ENCODE assay signal across 9 cellular contexts in genomic region chr21:26881504-26882228, GRCh38. TPM values are rescaled to one million over a fixed set of nuclear protein-coding genes. Genes with fewer than 3 reads are reported as not detected.
A peak's percentile ranks its signal among the peaks of the same experiment; 100 is the strongest.
DNase-seq lines count a peak whose midpoint lies in the region; FAIRE-seq and TF ChIP-seq lines count a peak whose summit lies in the region.
"Had no signal": no experiment of that assay in that cellular context is flagged by ENCODE, and none has a peak within 500 bp of the region (broad histone marks: within the 10 kb centered on the region; RNA-seq: fewer than 3 reads in every experiment).

No MANE protein-coding gene starts in this region.

- H3K36me3 ChIP-seq in neuronal stem cell (replicated peaks in 1 of 2; ENCODE audit: control insufficient read depth in 2 of 2, insufficient read depth in 2 of 2, low read length in 2 of 2) = no peaks in the 10 kb centered on the region
- H3K36me3 ChIP-seq in effector memory CD4-positive, alpha-beta T cell (ENCODE audit: control insufficient read depth, insufficient read depth, low read length) = no peaks in the 10 kb centered on the region
- no peaks in the 10 kb centered on the region for H3K36me3 ChIP-seq in colonic mucosa

- no peak overlapping the region for H2BK15ac ChIP-seq in neuronal stem cell (ENCODE audit: low read length)

- no peaks in the 10 kb centered on the region for H3K79me1 ChIP-seq in neuronal stem cell (ENCODE audit: low read depth, low read length)

- no peak overlapping the region for H3K18ac ChIP-seq in neuronal stem cell (ENCODE audit: low read length)

- no peak for TF ChIP-seq CTCF in colonic mucosa (IDR thresholded peaks at IDR 0.05)

- DNase-seq in NCI-H2171 treated with DMSO at 0.1 percent for 48 hours (lab: John Stamatoyannopoulos, UW) = peak; percentile 24
- peak; percentile 1 to 6 for DNase-seq in dermis microvascular lymphatic vessel endothelial cell (ENCODE audit: low read depth in 2 of 2)
- DNase-seq in neuronal stem cell (ENCODE audit: low spot score) = peak; percentile 8
- DNase-seq in effector memory CD4-positive, alpha-beta T cell = no peak
- DNase-seq in occipital lobe (lab: John Stamatoyannopoulos, UW) = no peak
- DNase-seq in NCI-H345 (lab: John Stamatoyannopoulos, UW) = no peak
- DNase-seq in colonic mucosa = no peak
- DNase-seq: activated effector memory CD4-positive, alpha-beta T cell treated with Interleukin-2 at 50 U/mL for 16 hours had no signal

- no CpG with 5 or more reads among the region's 4 CpGs for WGBS in neuronal stem cell (ENCODE audit: extremely low coverage in 2 of 2, insufficient read length in 2 of 2, insufficient replicate concordance in 1 of 2), 2 donors

- intact Hi-C loops in colonic mucosa (cut with DNase I) = no loop called here

- H3K9me3 ChIP-seq in neuronal stem cell (replicated peaks in 1 of 2; ENCODE audit: control insufficient read depth in 2 of 2, insufficient read depth in 1 of 2, low read depth in 1 of 2, low read length in 2 of 2) (no peaks in the 10 kb centered on the region), colonic mucosa (no peaks in the 10 kb centered on the region)
- H3K9me3 ChIP-seq in effector memory CD4-positive, alpha-beta T cell (ENCODE audit: control insufficient read depth, low read length) = no peaks in the 10 kb centered on the region

- no peak overlapping the region for H3K4me2 ChIP-seq in neuronal stem cell (ENCODE audit: insufficient read depth, low read length, poor library complexity, severe bottlenecking)

- FAIRE-seq in G401.6 (lab: Jason Lieb, UNC) = peak; percentile 79

- H3K4ac ChIP-seq in neuronal stem cell (ENCODE audit: low read length) = no peak overlapping the region

- H3K14ac ChIP-seq in neuronal stem cell (ENCODE audit: low read length) = no peak overlapping the region

- H3K23ac ChIP-seq in neuronal stem cell (ENCODE audit: low read depth, low read length, poor library complexity) = no peak overlapping the region

- H2AFZ ChIP-seq in neuronal stem cell (ENCODE audit: low read length) = no peak overlapping the region

- H2BK5ac ChIP-seq in neuronal stem cell (ENCODE audit: low read length) = no peak overlapping the region

- no peak overlapping the region for H4K8ac ChIP-seq in neuronal stem cell (ENCODE audit: low read depth, low read length)

- H3K4me1 ChIP-seq in neuronal stem cell (ENCODE audit: control insufficient read depth in 2 of 2, insufficient read depth in 1 of 2, low read depth in 1 of 2, low read length in 2 of 2) (no peaks in the 10 kb centered on the region), colonic mucosa (no peaks in the 10 kb centered on the region)
- H3K4me1 ChIP-seq in effector memory CD4-positive, alpha-beta T cell (ENCODE audit: control insufficient read depth, insufficient read depth, low read length, poor library complexity, severe bottlenecking) = no peaks in the 10 kb centered on the region

- no peak overlapping the region for H4K91ac ChIP-seq in neuronal stem cell (ENCODE audit: low read depth, low read length, poor library complexity)

- no peak overlapping the region for H2BK12ac ChIP-seq in neuronal stem cell (ENCODE audit: low read length)

- H3K27me3 ChIP-seq in neuronal stem cell (ENCODE audit: control insufficient read depth in 3 of 3, insufficient read depth in 3 of 3, low read depth in 1 of 3, low read length in 3 of 3) (no peaks in the 10 kb centered on the region), colonic mucosa (no peaks in the 10 kb centered on the region)
- no peaks in the 10 kb centered on the region for H3K27me3 ChIP-seq in effector memory CD4-positive, alpha-beta T cell (replicated peaks; ENCODE audit: control insufficient read depth, insufficient read depth, low read length, poor library complexity, severe bottlenecking)

- H3K4me3 ChIP-seq in neuronal stem cell (ENCODE audit: low read length in 2 of 2) (no peak overlapping the region), colonic mucosa (no peak overlapping the region)
- no peak overlapping the region for H3K4me3 ChIP-seq in effector memory CD4-positive, alpha-beta T cell (ENCODE audit: insufficient read depth, low read depth, low read length, poor library complexity, severe bottlenecking)

- no peak overlapping the region for H2AK5ac ChIP-seq in neuronal stem cell (ENCODE audit: low read depth, low read length)

- H3K27ac ChIP-seq in neuronal stem cell (replicated peaks; ENCODE audit: low read length) = no peak overlapping the region
- H3K27ac ChIP-seq in effector memory CD4-positive, alpha-beta T cell (ENCODE audit: insufficient read depth, low read length, poor library complexity, severe bottlenecking) = no peak overlapping the region
- H3K27ac ChIP-seq in colonic mucosa = no peak overlapping the region

- no peak overlapping the region for H2BK120ac ChIP-seq in neuronal stem cell (ENCODE audit: low read depth, low read length)

- H3K9ac ChIP-seq in neuronal stem cell (ENCODE audit: low read depth, low read length, poor library complexity) (no peak overlapping the region), colonic mucosa (ENCODE audit: low read depth in 2 of 2, low read length in 2 of 2) (no peak overlapping the region)

RNA-seq across cellular contexts. Expression of gene ADAMTS1, which starts 36.5 kb away (rescaled TPM):
- 7.5 and 10.1 TPM in 2 replicates for total RNA-seq in dermis microvascular lymphatic vessel endothelial cell
- polyA plus RNA-seq in neuronal stem cell (2013, experiment 1 of 2) = 3.4 TPM
- 3.8 TPM for polyA plus RNA-seq in neuronal stem cell (2013, experiment 2 of 2)
- 7.5 TPM for total RNA-seq in occipital lobe
- total RNA-seq in colonic mucosa = 10 to 100 TPM; 12.5 to 26.8 TPM

Comparison
In these comparisons a context has a peak if more than half of its experiments do, and no peak if none do; other contexts are left out.
1. DNase-seq: peak in NCI-H2171 treated with DMSO at 0.1 percent for 48 hours (single experiment), dermis microvascular lymphatic vessel endothelial cell (2 of 2) and neuronal stem cell (single experiment); none in effector memory CD4-positive, alpha-beta T cell (0 of 3), occipital lobe (single experiment), NCI-H345 (single experiment) and colonic mucosa (single experiment).